In genomic region chr1:95118019-95118499, GRCh38 we compare ENCODE assay signal across 8 cellular contexts. TPM values are rescaled to one million over a fixed set of nuclear protein-coding genes. Genes with fewer than 3 reads are reported as not detected.
DNase-seq lines count a peak whose midpoint lies in the region; ATAC-seq and TF ChIP-seq lines count a peak whose summit lies in the region.

No MANE protein-coding gene starts in this region.

- peak overlapping the region; percentile 96 for H3K14ac ChIP-seq in trophoblast cell (ENCODE audit: low read length)

- H3K4me2 ChIP-seq in trophoblast cell (ENCODE audit: low read length): peak overlapping the region; percentile 93

- no peak overlapping the region for H2AK5ac ChIP-seq in trophoblast cell (ENCODE audit: low read length)

- no peak overlapping the region for H3K9ac ChIP-seq in trophoblast cell (ENCODE audit: low read length)

- H3K4me3 ChIP-seq in fibroblast of villous mesenchyme (ENCODE audit: low read depth, low read length) (peak overlapping the region; percentile 66), trophoblast cell (ENCODE audit: low read depth, low read length) (peak overlapping the region; percentile 78)

- TF ChIP-seq CTCF in WTC11 (IDR thresholded peaks at IDR 0.05) (no peak), fibroblast of villous mesenchyme (IDR thresholded peaks at IDR 0.05; ENCODE audit: insufficient read depth, low read depth, low read length) (no peak)

- H4K91ac ChIP-seq in trophoblast cell (ENCODE audit: low read depth, low read length): peak overlapping the region; percentile 74

- peak overlapping the region; percentile 74 for H4K12ac ChIP-seq in trophoblast cell (ENCODE audit: low read depth, low read length)

- H3K4ac ChIP-seq in trophoblast cell (ENCODE audit: low read depth, low read length): peak overlapping the region; percentile 78

- CTCF ChIA-PET in WTC11 (lab: Charles Lee): interaction anchor here (0.6 to 6.0 kb wide), 11 partner anchors 13 to 264 kb away, joined by 3 to 71 read pairs (median 4); partner anchors contain the start of genes ALG14 and RWDD3

- H2BK5ac ChIP-seq in trophoblast cell (ENCODE audit: low read depth, low read length, poor library complexity): no peak overlapping the region

- peak overlapping the region; percentile 96 for H3K18ac ChIP-seq in trophoblast cell (ENCODE audit: low read length)

- peaks cover 4 to 6% of the 10 kb centered on the region in 2 experiments for H3K4me1 ChIP-seq in trophoblast cell (ENCODE audit: control insufficient read depth in 1 of 2, insufficient read depth in 2 of 2, low read length in 2 of 2)

- DNase-seq in activated CD4-positive, alpha-beta T cell treated with anti-CD3 and anti-CD28 coated beads for 4 hours: peak; percentile 24 to 29
- no peak for DNase-seq in activated CD4-positive, alpha-beta T cell treated with anti-CD3 and anti-CD28 coated beads for 1 hour
- DNase-seq in WTC11 (ENCODE audit: low spot score): no peak
- peak; percentile 1 for DNase-seq in fibroblast of villous mesenchyme (ENCODE audit: low read depth)
- no peak for DNase-seq in trophoblast cell
- DNase-seq in AML-193 (lab: John Stamatoyannopoulos, UW): no peak
- no peak for DNase-seq in NCI-H1694 (lab: John Stamatoyannopoulos, UW)

- WGBS in trophoblast cell (ENCODE audit: extremely low coverage, insufficient coverage, insufficient read length): no CpG with 5 or more reads among the region's 10 CpGs

- no peak overlapping the region for H3K23ac ChIP-seq in trophoblast cell (ENCODE audit: low read length)

- H3K79me2 ChIP-seq in trophoblast cell (ENCODE audit: control insufficient read depth, insufficient read depth, low read length, poor library complexity): peaks cover 6% of the 10 kb centered on the region

- peaks cover 14% of the 10 kb centered on the region for H3K79me1 ChIP-seq in trophoblast cell (ENCODE audit: low read length)

- H3K9me3 ChIP-seq in trophoblast cell (ENCODE audit: insufficient read depth, low read depth, low read length): no peaks in the 10 kb centered on the region

- H3K4me3 Mint-ChIP-seq in WTC11: peak overlapping the region; percentile 80

- H3K9me3 Mint-ChIP-seq in WTC11: no peaks in the 10 kb centered on the region

- H3K27me3 ChIP-seq in trophoblast cell (ENCODE audit: insufficient read depth, low read length): no peaks in the 10 kb centered on the region

- H3K36me3 ChIP-seq in trophoblast cell (ENCODE audit: control insufficient read depth in 1 of 2, insufficient read depth in 2 of 2, low read length in 2 of 2): no peaks in the 10 kb centered on the region

- POLR2A ChIA-PET in WTC11 (lab: Charles Lee): no interaction called here

- H3K36me3 Mint-ChIP-seq in WTC11: no peaks in the 10 kb centered on the region

- H3K27ac ChIP-seq in trophoblast cell (ENCODE audit: low read depth, low read length): no peak overlapping the region

- ATAC-seq in WTC11 (no peak), HG03159 (IDR thresholded peaks at IDR 0.05; ENCODE audit: unreplicated experiment) (no peak)

- peak overlapping the region; percentile 90 for H4K8ac ChIP-seq in trophoblast cell (ENCODE audit: low read depth, low read length)

- H3K27ac Mint-ChIP-seq in WTC11: no peak overlapping the region

- H2AFZ ChIP-seq in trophoblast cell (ENCODE audit: insufficient read depth, low read length, poor library complexity): peak overlapping the region; percentile 96

- peaks cover 20% of the 10 kb centered on the region for H3K4me1 Mint-ChIP-seq in WTC11

- peak overlapping the region; percentile 93 for H2BK120ac ChIP-seq in trophoblast cell (ENCODE audit: insufficient read depth, low read length, poor library complexity)

- peaks cover 19% of the 10 kb centered on the region for H3K27me3 Mint-ChIP-seq in WTC11 (ENCODE audit: low read depth)

- no peak overlapping the region for H2BK12ac ChIP-seq in trophoblast cell (ENCODE audit: low read length)

TF ChIP-seq in WTC11, 78 proteins besides CTCF, POLR2A, EP300 and RAD21:
- TF ChIP-seq IRF1 (CRISPR knock-in tag; IDR thresholded peaks at IDR 0.05) (no peak), KAT7 (CRISPR knock-in tag; IDR thresholded peaks at IDR 0.05; ENCODE audit: borderline replicate concordance) (0 out of 2 replicates have a peak, but pooled peaks have one; percentile 28)
TF ChIP-seq in WTC11: peak in this region for 1.

RNA-seq across cellular contexts. Expression of gene TLCD4, which starts 0.9 kb away (rescaled TPM):
- total RNA-seq in WTC11 (2021): 2.0 to 4.7 TPM (median 3.5 TPM) in 3 replicates
- total RNA-seq in fibroblast of villous mesenchyme: 0.32 and 0.86 TPM in 2 replicates
- 4.5 and 4.7 TPM in 2 replicates for polyA plus RNA-seq in trophoblast cell (2013)

RNA-seq across cellular contexts. Expression of gene ALG14, which starts 45.3 kb away (rescaled TPM):
- total RNA-seq in WTC11 (2021): 0.94 to 2.3 TPM (median 1.4 TPM) in 3 replicates
- 4.7 and 6.4 TPM in 2 replicates for total RNA-seq in fibroblast of villous mesenchyme
- 3.5 and 3.8 TPM in 2 replicates for polyA plus RNA-seq in trophoblast cell (2013)

Comparison
In these comparisons a context has a peak if more than half of its experiments do, and no peak if none do; other contexts are left out.
1. DNase-seq: peak in activated CD4-positive, alpha-beta T cell treated with anti-CD3 and anti-CD28 coated beads for 4 hours (2 of 2) and fibroblast of villous mesenchyme (single experiment); none in activated CD4-positive, alpha-beta T cell treated with anti-CD3 and anti-CD28 coated beads for 1 hour (single experiment), WTC11 (single experiment), trophoblast cell (0 of 2), AML-193 (0 of 2) and NCI-H1694 (single experiment).